ENCODE assay signal across 1 cellular context in genomic region chr1:198158766-198159589, GRCh38.
TF ChIP-seq lines count a peak whose summit lies in the region.

No MANE protein-coding gene starts in this region.

TF ChIP-seq in HepG2, 621 proteins besides CTCF, POLR2A, EP300 and RAD21 (continued from another document and continues in another):
- TF ChIP-seq ZNF639 (CRISPR knock-in tag; conservative IDR thresholded peaks at IDR 0.05), result no peak
- no peak for TF ChIP-seq ZNF256 (CRISPR knock-in tag; conservative IDR thresholded peaks at IDR 0.05)
- TF ChIP-seq MEIS1 (CRISPR knock-in tag; IDR thresholded peaks at IDR 0.05; ENCODE audit: borderline replicate concordance), result no peak
- no peak for TF ChIP-seq TMF1 (CRISPR knock-in tag; IDR thresholded peaks at IDR 0.05; ENCODE audit: low read depth)
- no peak for TF ChIP-seq ZNF589 (CRISPR knock-in tag; conservative IDR thresholded peaks at IDR 0.05)
- peak; percentile 75; the same call in 1 of the 2 replicates for TF ChIP-seq ZNF788 (CRISPR knock-in tag; IDR thresholded peaks at IDR 0.05; ENCODE audit: borderline replicate concordance)
- TF ChIP-seq, protein P1, sequence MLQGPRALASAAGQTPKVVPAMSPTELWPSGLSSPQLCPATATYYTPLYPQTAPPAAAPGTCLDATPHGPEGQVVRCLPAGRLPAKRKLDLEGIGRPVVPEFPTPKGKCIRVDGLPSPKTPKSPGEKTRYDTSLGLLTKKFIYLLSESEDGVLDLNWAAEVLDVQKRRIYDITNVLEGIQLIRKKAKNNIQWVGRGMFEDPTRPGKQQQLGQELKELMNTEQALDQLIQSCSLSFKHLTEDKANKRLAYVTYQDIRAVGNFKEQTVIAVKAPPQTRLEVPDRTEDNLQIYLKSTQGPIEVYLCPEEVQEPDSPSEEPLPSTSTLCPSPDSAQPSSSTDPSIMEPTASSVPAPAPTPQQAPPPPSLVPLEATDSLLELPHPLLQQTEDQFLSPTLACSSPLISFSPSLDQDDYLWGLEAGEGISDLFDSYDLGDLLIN (CRISPR knock-in tag; IDR thresholded peaks at IDR 0.05; ENCODE audit: borderline replicate concordance), result no peak
- TF ChIP-seq HMG20A (CRISPR knock-in tag; IDR thresholded peaks at IDR 0.05; ENCODE audit: borderline replicate concordance), result no peak
- TF ChIP-seq LCORL (IDR thresholded peaks at IDR 0.05), result no peak
- no peak for TF ChIP-seq LCORL (CRISPR knock-in tag; IDR thresholded peaks at IDR 0.05)
- no peak for TF ChIP-seq AGO1 (IDR thresholded peaks at IDR 0.05; ENCODE audit: low read depth, low read length, poor library complexity, severe bottlenecking)
- TF ChIP-seq ELF1 (CRISPR knock-in tag; IDR thresholded peaks at IDR 0.05), result peak; percentile 82
- TF ChIP-seq TBX3 (IDR thresholded peaks at IDR 0.05; ENCODE audit: borderline replicate concordance), result no peak
- no peak for TF ChIP-seq ZNF329 (CRISPR knock-in tag; IDR thresholded peaks at IDR 0.05; ENCODE audit: low read depth)
- no peak for TF ChIP-seq SMC3 (IDR thresholded peaks at IDR 0.05; ENCODE audit: low read length)
- TF ChIP-seq JDP2 (CRISPR knock-in tag; IDR thresholded peaks at IDR 0.05; ENCODE audit: borderline replicate concordance), result no peak
- TF ChIP-seq ZNF282 (IDR thresholded peaks at IDR 0.05; ENCODE audit: partially characterized antibody), result no peak
- TF ChIP-seq NFYB (CRISPR knock-in tag; IDR thresholded peaks at IDR 0.05), result peak; percentile 83
- TF ChIP-seq, protein P2, sequence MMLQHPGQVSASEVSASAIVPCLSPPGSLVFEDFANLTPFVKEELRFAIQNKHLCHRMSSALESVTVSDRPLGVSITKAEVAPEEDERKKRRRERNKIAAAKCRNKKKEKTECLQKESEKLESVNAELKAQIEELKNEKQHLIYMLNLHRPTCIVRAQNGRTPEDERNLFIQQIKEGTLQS (CRISPR knock-in tag; IDR thresholded peaks at IDR 0.05), result peak; percentile 49; the same call in 1 of the 2 replicates
- no peak for TF ChIP-seq ZNF556 (CRISPR knock-in tag; IDR thresholded peaks at IDR 0.05; ENCODE audit: borderline replicate concordance)
- 0 out of 2 replicates have a peak, but pooled peaks have one; percentile 32 for TF ChIP-seq ZBTB7B (CRISPR knock-in tag; IDR thresholded peaks at IDR 0.05)
- TF ChIP-seq MEF2D (CRISPR knock-in tag; IDR thresholded peaks at IDR 0.05), result no peak; the same call in 1 of the 2 replicates
- TF ChIP-seq, protein P3, sequence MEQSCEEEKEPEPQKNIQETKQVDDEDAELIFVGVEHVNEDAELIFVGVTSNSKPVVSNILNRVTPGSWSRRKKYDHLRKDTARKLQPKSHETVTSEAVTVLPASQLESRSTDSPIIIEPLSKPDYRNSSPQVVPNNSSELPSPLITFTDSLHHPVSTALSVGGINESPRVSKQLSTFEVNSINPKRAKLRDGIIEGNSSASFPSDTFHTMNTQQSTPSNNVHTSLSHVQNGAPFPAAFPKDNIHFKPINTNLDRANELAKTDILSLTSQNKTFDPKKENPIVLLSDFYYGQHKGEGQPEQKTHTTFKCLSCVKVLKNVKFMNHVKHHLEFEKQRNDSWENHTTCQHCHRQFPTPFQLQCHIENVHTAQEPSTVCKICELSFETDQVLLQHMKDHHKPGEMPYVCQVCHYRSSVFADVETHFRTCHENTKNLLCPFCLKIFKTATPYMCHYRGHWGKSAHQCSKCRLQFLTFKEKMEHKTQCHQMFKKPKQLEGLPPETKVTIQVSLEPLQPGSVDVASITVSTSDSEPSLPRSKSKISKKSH (CRISPR knock-in tag; IDR thresholded peaks at IDR 0.05; ENCODE audit: borderline replicate concordance), result no peak
- peak; percentile 35 for TF ChIP-seq ARID5B (CRISPR knock-in tag; IDR thresholded peaks at IDR 0.05)
- no peak for TF ChIP-seq ATF6 (CRISPR knock-in tag; conservative IDR thresholded peaks at IDR 0.05)
- TF ChIP-seq SRF (IDR thresholded peaks at IDR 0.05; ENCODE audit: low read depth, low read length), result no peak
- no peak for TF ChIP-seq JUNB (CRISPR knock-in tag; IDR thresholded peaks at IDR 0.05; ENCODE audit: borderline replicate concordance)
- no peak for TF ChIP-seq NBN (conservative IDR thresholded peaks at IDR 0.05)
- TF ChIP-seq ZNF530 (CRISPR knock-in tag; IDR thresholded peaks at IDR 0.05; ENCODE audit: low read depth), result no peak
- TF ChIP-seq ZNF501 (CRISPR knock-in tag; IDR thresholded peaks at IDR 0.05), result peak; percentile 42
- TF ChIP-seq, protein P4, sequence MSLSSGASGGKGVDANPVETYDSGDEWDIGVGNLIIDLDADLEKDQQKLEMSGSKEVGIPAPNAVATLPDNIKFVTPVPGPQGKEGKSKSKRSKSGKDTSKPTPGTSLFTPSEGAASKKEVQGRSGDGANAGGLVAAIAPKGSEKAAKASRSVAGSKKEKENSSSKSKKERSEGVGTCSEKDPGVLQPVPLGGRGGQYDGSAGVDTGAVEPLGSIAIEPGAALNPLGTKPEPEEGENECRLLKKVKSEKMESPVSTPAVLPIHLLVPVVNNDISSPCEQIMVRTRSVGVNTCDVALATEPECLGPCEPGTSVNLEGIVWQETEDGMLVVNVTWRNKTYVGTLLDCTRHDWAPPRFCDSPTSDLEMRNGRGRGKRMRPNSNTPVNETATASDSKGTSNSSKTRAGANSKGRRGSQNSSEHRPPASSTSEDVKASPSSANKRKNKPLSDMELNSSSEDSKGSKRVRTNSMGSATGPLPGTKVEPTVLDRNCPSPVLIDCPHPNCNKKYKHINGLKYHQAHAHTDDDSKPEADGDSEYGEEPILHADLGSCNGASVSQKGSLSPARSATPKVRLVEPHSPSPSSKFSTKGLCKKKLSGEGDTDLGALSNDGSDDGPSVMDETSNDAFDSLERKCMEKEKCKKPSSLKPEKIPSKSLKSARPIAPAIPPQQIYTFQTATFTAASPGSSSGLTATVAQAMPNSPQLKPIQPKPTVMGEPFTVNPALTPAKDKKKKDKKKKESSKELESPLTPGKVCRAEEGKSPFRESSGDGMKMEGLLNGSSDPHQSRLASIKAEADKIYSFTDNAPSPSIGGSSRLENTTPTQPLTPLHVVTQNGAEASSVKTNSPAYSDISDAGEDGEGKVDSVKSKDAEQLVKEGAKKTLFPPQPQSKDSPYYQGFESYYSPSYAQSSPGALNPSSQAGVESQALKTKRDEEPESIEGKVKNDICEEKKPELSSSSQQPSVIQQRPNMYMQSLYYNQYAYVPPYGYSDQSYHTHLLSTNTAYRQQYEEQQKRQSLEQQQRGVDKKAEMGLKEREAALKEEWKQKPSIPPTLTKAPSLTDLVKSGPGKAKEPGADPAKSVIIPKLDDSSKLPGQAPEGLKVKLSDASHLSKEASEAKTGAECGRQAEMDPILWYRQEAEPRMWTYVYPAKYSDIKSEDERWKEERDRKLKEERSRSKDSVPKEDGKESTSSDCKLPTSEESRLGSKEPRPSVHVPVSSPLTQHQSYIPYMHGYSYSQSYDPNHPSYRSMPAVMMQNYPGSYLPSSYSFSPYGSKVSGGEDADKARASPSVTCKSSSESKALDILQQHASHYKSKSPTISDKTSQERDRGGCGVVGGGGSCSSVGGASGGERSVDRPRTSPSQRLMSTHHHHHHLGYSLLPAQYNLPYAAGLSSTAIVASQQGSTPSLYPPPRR (CRISPR knock-in tag; IDR thresholded peaks at IDR 0.05; ENCODE audit: borderline replicate concordance), result no peak
- TF ChIP-seq ZZZ3 (CRISPR knock-in tag; IDR thresholded peaks at IDR 0.05; ENCODE audit: borderline replicate concordance), result no peak
- no peak for TF ChIP-seq NR2C2 (CRISPR knock-in tag; IDR thresholded peaks at IDR 0.05; ENCODE audit: borderline replicate concordance)
- TF ChIP-seq, protein P5, sequence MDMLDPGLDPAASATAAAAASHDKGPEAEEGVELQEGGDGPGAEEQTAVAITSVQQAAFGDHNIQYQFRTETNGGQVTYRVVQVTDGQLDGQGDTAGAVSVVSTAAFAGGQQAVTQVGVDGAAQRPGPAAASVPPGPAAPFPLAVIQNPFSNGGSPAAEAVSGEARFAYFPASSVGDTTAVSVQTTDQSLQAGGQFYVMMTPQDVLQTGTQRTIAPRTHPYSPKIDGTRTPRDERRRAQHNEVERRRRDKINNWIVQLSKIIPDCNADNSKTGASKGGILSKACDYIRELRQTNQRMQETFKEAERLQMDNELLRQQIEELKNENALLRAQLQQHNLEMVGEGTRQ (IDR thresholded peaks at IDR 0.05; ENCODE audit: low read depth, low read length), result no peak
- TF ChIP-seq, protein P5 (CRISPR knock-in tag; IDR thresholded peaks at IDR 0.05; ENCODE audit: borderline replicate concordance), result no peak
- no peak for TF ChIP-seq ZNF20 (CRISPR knock-in tag; IDR thresholded peaks at IDR 0.05)
- no peak for TF ChIP-seq HINFP (CRISPR knock-in tag; IDR thresholded peaks at IDR 0.05; ENCODE audit: low read depth)
- TF ChIP-seq, protein P6, sequence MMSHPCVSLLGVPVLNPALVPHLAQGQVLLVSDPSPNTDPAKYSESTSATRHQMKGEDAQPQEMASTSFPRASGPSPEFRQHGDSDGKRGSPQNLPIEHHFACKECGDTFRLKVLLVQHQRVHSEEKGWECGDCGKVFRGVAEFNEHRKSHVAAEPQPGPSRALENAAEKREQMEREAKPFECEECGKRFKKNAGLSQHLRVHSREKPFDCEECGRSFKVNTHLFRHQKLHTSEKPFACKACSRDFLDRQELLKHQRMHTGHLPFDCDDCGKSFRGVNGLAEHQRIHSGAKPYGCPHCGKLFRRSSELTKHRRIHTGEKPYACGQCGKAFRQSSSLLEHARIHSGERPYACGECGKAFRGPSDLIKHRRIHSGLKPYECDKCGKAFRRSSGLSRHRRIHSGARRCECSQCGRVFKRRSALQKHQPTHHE (CRISPR knock-in tag; IDR thresholded peaks at IDR 0.05; ENCODE audit: borderline replicate concordance), result no peak
- peak; percentile 39; the same call in 1 of the 2 replicates for TF ChIP-seq YEATS4 (CRISPR knock-in tag; IDR thresholded peaks at IDR 0.05; ENCODE audit: borderline replicate concordance)
- TF ChIP-seq RFX5 (IDR thresholded peaks at IDR 0.05; ENCODE audit: low read depth, low read length), result no peak
- TF ChIP-seq RAD51 (IDR thresholded peaks at IDR 0.05; ENCODE audit: borderline replicate concordance), result no peak
- peak; percentile 34; the same call in 1 of the 2 replicates for TF ChIP-seq ZNF331 (CRISPR knock-in tag; IDR thresholded peaks at IDR 0.05)
- 0 out of 2 replicates have a peak, but pooled peaks have one; percentile 18 for TF ChIP-seq HMG20B (CRISPR knock-in tag; conservative IDR thresholded peaks at IDR 0.05)
